Comparison of ENCODE assay signal across 1 cellular context in genomic region chr12:99444859-99445316, GRCh38.
TF ChIP-seq lines count a peak whose summit lies in the region.

No MANE protein-coding gene starts in this region.

TF ChIP-seq in A549, 52 proteins besides CTCF, POLR2A, EP300 and RAD21 (continued from another document):
- TF ChIP-seq USF2 (IDR thresholded peaks at IDR 0.05) (no peak), KDM1A (IDR thresholded peaks at IDR 0.05; ENCODE audit: low read depth) (no peak), ZC3H11A (IDR thresholded peaks at IDR 0.05) (no peak), ZNF302 (CRISPR knock-in tag; IDR thresholded peaks at IDR 0.05) (no peak), HMGXB4 (CRISPR knock-in tag; IDR thresholded peaks at IDR 0.05; ENCODE audit: borderline replicate concordance) (no peak), KDM5A (IDR thresholded peaks at IDR 0.05) (no peak)
